Comparison of ENCODE assay signal across 12 cellular contexts in the genomic region with DNA sequence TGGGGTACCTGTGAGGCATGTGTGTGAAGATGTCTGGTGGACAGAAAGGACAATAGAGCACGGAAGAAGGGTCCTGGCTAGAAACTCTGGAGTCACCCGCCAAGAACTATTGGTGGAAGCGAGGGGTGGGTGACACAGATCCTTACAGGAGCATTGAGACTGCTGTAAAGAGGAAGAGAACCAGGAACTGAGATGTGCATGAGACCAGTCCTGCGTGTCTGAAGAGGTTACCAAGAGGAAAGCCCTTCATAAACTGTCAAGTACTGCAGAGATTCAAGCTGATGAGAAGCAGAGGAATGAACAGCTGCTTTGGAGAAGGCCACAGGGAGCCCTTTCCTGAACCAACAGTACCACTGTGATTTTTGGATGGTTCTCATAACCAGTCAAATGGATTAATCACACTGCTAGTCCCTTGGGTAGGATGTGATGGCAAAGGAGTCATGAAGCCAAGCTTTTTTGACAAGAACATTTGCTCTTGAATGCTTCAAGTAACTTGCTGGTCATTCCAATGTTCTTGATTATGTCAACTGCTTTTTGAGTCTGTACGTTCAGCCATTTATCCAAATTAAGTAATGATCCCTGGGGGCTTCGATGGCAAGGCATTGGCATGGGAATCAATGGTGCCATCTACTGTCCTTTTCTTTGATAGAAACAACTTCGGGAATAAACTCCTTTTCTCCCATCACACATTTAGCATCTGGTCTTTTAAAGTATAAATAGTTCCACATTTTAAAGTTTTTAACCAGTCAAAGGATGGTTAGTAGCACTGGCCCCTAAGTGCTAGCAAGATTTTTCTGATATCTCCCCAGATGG. TPM values are rescaled to one million over a fixed set of nuclear protein-coding genes. Genes with fewer than 3 reads are reported as not detected.
DNase-seq lines count a peak whose midpoint lies in the region; ATAC-seq, FAIRE-seq and TF ChIP-seq lines count a peak whose summit lies in the region.
"Had no signal": no experiment of that assay in that cellular context is flagged by ENCODE, and none has a peak within 500 bp of the region (broad histone marks: within the 10 kb centered on the region; RNA-seq: fewer than 3 reads in every experiment).

No MANE protein-coding gene starts in this region.

- 68 to 74% methylated on average over 7 of the region's 7 CpGs for WGBS in lower leg skin, 2 donors

- H3K27me3 ChIP-seq in ascending aorta (no peaks in the 10 kb centered on the region), vagina (no peaks in the 10 kb centered on the region), PC-9 (ENCODE audit: insufficient read depth, low read depth) (no peaks in the 10 kb centered on the region)
- H3K27me3 ChIP-seq in naive thymus-derived CD4-positive, alpha-beta T cell (ENCODE audit: control insufficient read depth in 2 of 2, insufficient read depth in 2 of 2, low read length in 2 of 2): no peaks in the 10 kb centered on the region
- H3K27me3 ChIP-seq: esophagus muscularis mucosa had no signal

- peaks cover 0 to 30% (median 9%) of the 10 kb centered on the region in 5 donors for H3K27me3 Mint-ChIP-seq in naive thymus-derived CD4-positive, alpha-beta T cell

- H3K9me3 Mint-ChIP-seq in naive thymus-derived CD4-positive, alpha-beta T cell: peaks cover 0 to 3% (median 0%) of the 10 kb centered on the region in 11 donors
- H3K9me3 Mint-ChIP-seq: natural killer cell had no signal

- no TSS peak for BruUV-seq in PC-9 (replicated peaks; lab: Mats Ljungman, UMichigan)

- H3K4me2 ChIP-seq in PC-9: no peak overlapping the region

- POLR2A ChIA-PET in GM10248 (lab: Yijun Ruan, JAX): no interaction called here
- POLR2A ChIA-PET in naive thymus-derived CD4-positive, alpha-beta T cell (lab: Charles Lee): no interaction called here
- POLR2A ChIA-PET in PC-9 (lab: Charles Lee; ENCODE audit: unreplicated experiment): no interaction called here

- ATAC-seq in naive thymus-derived CD4-positive, alpha-beta T cell: peak; percentile 27
- no peak for ATAC-seq in sciatic nerve
- ATAC-seq: natural killer cell had no signal

- intact Hi-C loops in ascending aorta (cut with DNase I): loop anchor here (2.0 to 10.0 kb wide), 5 partner anchors 60 to 787 kb away; partner anchors contain the start of genes DAAM1 and DACT1
- intact Hi-C loops in naive thymus-derived CD4-positive, alpha-beta T cell (cut with micrococcal nuclease): no loop called here
- intact Hi-C loops in vagina (cut with DNase I): loop anchor here (10.0 kb wide), 2 partner anchors 57 to 237 kb away; partner anchors contain the start of gene DAAM1
- intact Hi-C loops in PC-9 (cut with micrococcal nuclease; ENCODE audit: unreplicated experiment): loop anchor here (1.0 to 5.0 kb wide), 2 partner anchors 55 to 295 kb away; no protein-coding TSS in a partner anchor
- intact Hi-C loops in lower leg skin (cut with DNase I; ENCODE audit: low total_unique reads): no loop called here
- intact Hi-C loops in sciatic nerve (cut with DNase I): no loop called here

- no peaks in the 10 kb centered on the region for H3K36me3 ChIP-seq in ascending aorta
- H3K36me3 ChIP-seq in naive thymus-derived CD4-positive, alpha-beta T cell (ENCODE audit: control insufficient read depth in 2 of 3, insufficient read depth in 3 of 3, low read length in 3 of 3): no peaks in the 10 kb centered on the region
- no peaks in the 10 kb centered on the region for H3K36me3 ChIP-seq in vagina
- H3K36me3 ChIP-seq in PC-9 (ENCODE audit: low read depth): no peaks in the 10 kb centered on the region
- H3K36me3 ChIP-seq: esophagus muscularis mucosa had no signal

- H3K9me3 ChIP-seq in ascending aorta (no peaks in the 10 kb centered on the region), vagina (no peaks in the 10 kb centered on the region), PC-9 (ENCODE audit: insufficient read depth, low read depth) (no peaks in the 10 kb centered on the region)
- no peaks in the 10 kb centered on the region for H3K9me3 ChIP-seq in naive thymus-derived CD4-positive, alpha-beta T cell (ENCODE audit: control insufficient read depth in 2 of 3, low read length in 3 of 3)
- H3K9me3 ChIP-seq: esophagus muscularis mucosa had no signal

- H3F3A ChIP-seq in PC-9 (ENCODE audit: insufficient read depth, low read depth): no peaks in the 10 kb centered on the region

- TF ChIP-seq POLR2A in vagina (IDR thresholded peaks at IDR 0.05) (no peak), lower leg skin (IDR thresholded peaks at IDR 0.05) (no peak)

- peak overlapping the region; percentile 65 to 72 for H3K27ac ChIP-seq in ascending aorta
- H3K27ac ChIP-seq in naive thymus-derived CD4-positive, alpha-beta T cell (ENCODE audit: low read depth, low read length): no peak overlapping the region
- no peak overlapping the region for H3K27ac ChIP-seq in vagina
- no peak overlapping the region for H3K27ac ChIP-seq in PC-9

- H3K4me3 Mint-ChIP-seq in naive thymus-derived CD4-positive, alpha-beta T cell: no peak overlapping the region
- H3K4me3 Mint-ChIP-seq: natural killer cell had no signal

- peak; percentile 92 for FAIRE-seq in HTR-8/SVneo (lab: Jason Lieb, UNC)

- peaks cover 0 to 5% (median 0%) of the 10 kb centered on the region in 7 donors for H3K4me1 Mint-ChIP-seq in naive thymus-derived CD4-positive, alpha-beta T cell
- H3K4me1 Mint-ChIP-seq: natural killer cell had no signal

- CTCF ChIA-PET in GM10248 (lab: Yijun Ruan, JAX): interaction anchor here (1.2 to 2.3 kb wide), 2 partner anchors 14 to 90 kb away, joined by 3 to 7 read pairs; no protein-coding TSS in a partner anchor
- CTCF ChIA-PET in naive thymus-derived CD4-positive, alpha-beta T cell (lab: Charles Lee): no interaction called here
- CTCF ChIA-PET in PC-9 (lab: Charles Lee): interaction anchor here (0.7 kb wide), 1 partner anchor 24 kb away, joined by 4 read pairs; no protein-coding TSS in a partner anchor

- H3K4me3 ChIP-seq in ascending aorta (no peak overlapping the region), vagina (no peak overlapping the region), PC-9 (no peak overlapping the region), lower leg skin (ENCODE audit: low read depth, poor library complexity, severe bottlenecking) (no peak overlapping the region)
- H3K4me3 ChIP-seq in naive thymus-derived CD4-positive, alpha-beta T cell (ENCODE audit: low read length): no peak overlapping the region
- H3K4me3 ChIP-seq: esophagus muscularis mucosa had no signal

- H3K27ac Mint-ChIP-seq in naive thymus-derived CD4-positive, alpha-beta T cell: no peak overlapping the region
- H3K27ac Mint-ChIP-seq: natural killer cell had no signal

- H3K9me2 ChIP-seq in PC-9 (ENCODE audit: insufficient read depth): no peaks in the 10 kb centered on the region

- H3K4me1 ChIP-seq in ascending aorta: peaks cover 7 to 35% of the 10 kb centered on the region in 2 donors
- H3K4me1 ChIP-seq in naive thymus-derived CD4-positive, alpha-beta T cell (ENCODE audit: control insufficient read depth in 2 of 2, insufficient read depth in 2 of 2, low read length in 2 of 2): no peaks in the 10 kb centered on the region
- H3K4me1 ChIP-seq in vagina: peaks cover 20% of the 10 kb centered on the region
- no peaks in the 10 kb centered on the region for H3K4me1 ChIP-seq in PC-9 (replicated peaks; ENCODE audit: insufficient read depth)

- no peak for DNase-seq in GM10248 (ENCODE audit: extremely low spot score)
- peak; percentile 74 for DNase-seq in HTR-8/SVneo (ENCODE audit: insufficient read length, low spot score)
- peak in 1 of 2 donors; percentile 70 for DNase-seq in ascending aorta (ENCODE audit: low spot score in 2 of 2)
- no peak for DNase-seq in naive thymus-derived CD4-positive, alpha-beta T cell
- DNase-seq in vagina (ENCODE audit: extremely low spot score in 2 of 2): no peak
- DNase-seq in PC-9: no peak
- no peak for DNase-seq in lower leg skin (ENCODE audit: low spot score in 2 of 2)
- no peak for DNase-seq in sciatic nerve (ENCODE audit: low spot score)
- DNase-seq: activated naive CD4-positive, alpha-beta T cell treated with anti-CD3 and anti-CD28 coated beads, Interleukin-2, amount 50 U/mL, for 16 hours; natural killer cell; NCI-H1417 treated with DMSO at 0.1 percent for 48 hours had no signal

- no peaks in the 10 kb centered on the region for H4K20me1 ChIP-seq in PC-9 (ENCODE audit: insufficient read depth)

- H3K36me3 Mint-ChIP-seq in naive thymus-derived CD4-positive, alpha-beta T cell: no peaks in the 10 kb centered on the region
- H3K36me3 Mint-ChIP-seq: natural killer cell had no signal

- H3K79me2 ChIP-seq in PC-9 (ENCODE audit: low read depth): no peaks in the 10 kb centered on the region

- TF ChIP-seq CTCF in GM10248 (IDR thresholded peaks at IDR 0.05; ENCODE audit: control extremely low read depth, extremely low read depth, low read depth, missing control alignments): peak; percentile 9
- TF ChIP-seq CTCF in ascending aorta (IDR thresholded peaks at IDR 0.05): peak in 2 of 3 experiments; percentile 14 to 28
- TF ChIP-seq CTCF in vagina (IDR thresholded peaks at IDR 0.05): no peak
- TF ChIP-seq CTCF in PC-9 (conservative IDR thresholded peaks at IDR 0.05): no peak; the same call in 1 of the 2 replicates
- TF ChIP-seq CTCF in lower leg skin (IDR thresholded peaks at IDR 0.05): no peak

- no peak overlapping the region for H2AFZ ChIP-seq in PC-9

RNA-seq across cellular contexts. Expression of gene GPR135, which starts 42.9 kb away (rescaled TPM):
- total RNA-seq in ascending aorta (4.7 TPM), vagina (6.4 TPM), PC-9 (2021) (13.6 and 15.2 TPM in 2 replicates), lower leg skin (1 to 10 TPM; 1.4 to 3.5 (median 2.2) TPM), sciatic nerve (6.8 TPM)
- 1 to 10 TPM; 1.3 to 2.7 (median 2.2) TPM for total RNA-seq in naive thymus-derived CD4-positive, alpha-beta T cell
- under 1 TPM; 0.11 to 0.25 TPM for polyA plus RNA-seq in naive thymus-derived CD4-positive, alpha-beta T cell

Comparison
In these comparisons a context has a peak if more than half of its experiments do, and no peak if none do; other contexts are left out.
1. CTCF ChIP-seq: peak in GM10248 (single experiment) and ascending aorta (2 of 3); none in vagina (0 of 3), PC-9 (single experiment) and lower leg skin (0 of 3).
2. H3K27ac ChIP-seq: peak in ascending aorta (2 of 2); none in naive thymus-derived CD4-positive, alpha-beta T cell (single experiment), vagina (single experiment) and PC-9 (single experiment).
3. intact Hi-C loops: an anchor here in ascending aorta (2.0 to 10.0 kb wide), vagina (10.0 kb wide) and PC-9 (1.0 to 5.0 kb wide); none called in naive thymus-derived CD4-positive, alpha-beta T cell, lower leg skin and sciatic nerve.